In genomic region chr7:51033722-51034530, GRCh38 we compare ENCODE assay signal across 1 cellular context.
TF ChIP-seq lines count a peak whose summit lies in the region.

No MANE protein-coding gene starts in this region.

TF ChIP-seq in IMR-90, 13 proteins besides CTCF, POLR2A, EP300 and RAD21 (continued from another document):
- no peak for TF ChIP-seq ELK1 (IDR thresholded peaks at IDR 0.05; ENCODE audit: borderline replicate concordance, low read depth, low read length)
- TF ChIP-seq FOS (IDR thresholded peaks at IDR 0.05; ENCODE audit: low read depth, low read length), result no peak
- TF ChIP-seq RFX5 (IDR thresholded peaks at IDR 0.05; ENCODE audit: low read depth, low read length), result no peak
- no peak for TF ChIP-seq NFE2L2 (IDR thresholded peaks at IDR 0.05; ENCODE audit: low read depth, low read length)
- TF ChIP-seq CHD1 (IDR thresholded peaks at IDR 0.05; ENCODE audit: low read depth, low read length), result no peak
- TF ChIP-seq RCOR1 (IDR thresholded peaks at IDR 0.05; ENCODE audit: insufficient replicate concordance, low read length), result no peak
